ENCODE assay signal across 8 cellular contexts in genomic region chr4:118669220-118669619, GRCh38. TPM values are rescaled to one million over a fixed set of nuclear protein-coding genes. Genes with fewer than 3 reads are reported as not detected.
A peak's percentile ranks its signal among the peaks of the same experiment; 100 is the strongest.
DNase-seq lines count a peak whose midpoint lies in the region; ATAC-seq and TF ChIP-seq lines count a peak whose summit lies in the region.
"Not testable (repeated sequence)": the region's sequence is repeated elsewhere in the genome, so short reads cannot be mapped to it uniquely, and the experiment has no call there.

No MANE protein-coding gene starts in this region.

- not testable (repeated sequence) for H3K27ac Mint-ChIP-seq in CD8-positive, alpha-beta T cell; activated T-cell treated with anti-CD3 and anti-CD28 coated beads, Interleukin-2, amount 50 U/mL, for 72 hours

- 46% methylated on average over 1 of the region's 1 CpG for WGBS in hepatocyte (ENCODE audit: low lambda C conversion rate, missing lambda C conversion rate)

- not testable (repeated sequence) for TF ChIP-seq EP300 in neural cell (conservative IDR thresholded peaks at IDR 0.05; ENCODE audit: poor library complexity, severe bottlenecking)

- not testable (repeated sequence) for H3K4me2 ChIP-seq in hepatocyte; neural cell (ENCODE audit: low read length)

- not testable (repeated sequence) for H3F3A ChIP-seq in neural cell (ENCODE audit: insufficient read depth, low read length, poor library complexity, severe bottlenecking)

- in situ Hi-C loops in KBM-7 (cut with MboI; ENCODE audit: low pct_unique_long_range_greater_than_20kb, low sequenced_read_pairs) = not testable (repeated sequence)

- not testable (repeated sequence) for H3K4me1 Mint-ChIP-seq in CD8-positive, alpha-beta T cell (ENCODE audit: low read depth); activated T-cell treated with anti-CD3 and anti-CD28 coated beads, Interleukin-2, amount 50 U/mL, for 72 hours (ENCODE audit: low read depth)

- not testable (repeated sequence) for ATAC-seq in CD8-positive, alpha-beta T cell; activated T-cell treated with anti-CD3 and anti-CD28 coated beads, Interleukin-2, amount 50 U/mL, for 72 hours (replicated peaks in 1 of 2)

- not testable (repeated sequence) for H3K36me3 Mint-ChIP-seq in CD8-positive, alpha-beta T cell; activated T-cell treated with anti-CD3 and anti-CD28 coated beads, Interleukin-2, amount 50 U/mL, for 72 hours (ENCODE audit: insufficient read depth in 2 of 2)

- H4K20me1 ChIP-seq in hepatocyte (ENCODE audit: insufficient read depth, poor library complexity, severe bottlenecking); neural cell (ENCODE audit: insufficient read depth): not testable (repeated sequence)

- POLR2A ChIA-PET in CD8-positive, alpha-beta T cell (lab: Charles Lee) = not testable (repeated sequence)

- H3K4me3 Mint-ChIP-seq in CD8-positive, alpha-beta T cell; activated T-cell treated with anti-CD3 and anti-CD28 coated beads, Interleukin-2, amount 50 U/mL, for 72 hours: not testable (repeated sequence)

- intact Hi-C loops in CD8-positive, alpha-beta T cell (cut with DNase I, micrococcal nuclease); colonic mucosa (cut with DNase I): not testable (repeated sequence)

- TF ChIP-seq RAD21 in neural cell (conservative IDR thresholded peaks at IDR 0.05) = not testable (repeated sequence)

- not testable (repeated sequence) for H3K79me2 ChIP-seq in hepatocyte; neural cell (replicated peaks; ENCODE audit: insufficient read depth, low read length)

- not testable (repeated sequence) for H3K9me3 Mint-ChIP-seq in CD8-positive, alpha-beta T cell; activated T-cell treated with anti-CD3 and anti-CD28 coated beads, Interleukin-2, amount 50 U/mL, for 72 hours

- not testable (repeated sequence) for H3K4me1 ChIP-seq in CD8-positive, alpha-beta T cell (ENCODE audit: insufficient read depth, low read length); colonic mucosa; hepatocyte (ENCODE audit: insufficient read depth)

- not testable (repeated sequence) for H3K9me3 ChIP-seq in CD8-positive, alpha-beta T cell (ENCODE audit: low read length); colonic mucosa; hepatocyte (ENCODE audit: low read depth); neural cell (ENCODE audit: low read length)

- TF ChIP-seq CTCF in CD8-positive, alpha-beta T cell (IDR thresholded peaks at IDR 0.05); colonic mucosa (IDR thresholded peaks at IDR 0.05); hepatocyte (IDR thresholded peaks at IDR 0.05; ENCODE audit: poor library complexity); neural cell (IDR thresholded peaks at IDR 0.05; ENCODE audit: poor library complexity, severe bottlenecking): not testable (repeated sequence)

- not testable (repeated sequence) for H2AFZ ChIP-seq in hepatocyte; neural cell (ENCODE audit: low read depth, low read length)

- H3K27me3 Mint-ChIP-seq in CD8-positive, alpha-beta T cell (ENCODE audit: low read depth); activated T-cell treated with anti-CD3 and anti-CD28 coated beads, Interleukin-2, amount 50 U/mL, for 72 hours (ENCODE audit: low read depth): not testable (repeated sequence)

- CTCF ChIA-PET in CD8-positive, alpha-beta T cell (lab: Charles Lee) = not testable (repeated sequence)

- not testable (repeated sequence) for H3K9ac ChIP-seq in colonic mucosa (ENCODE audit: low read depth in 2 of 2, low read length in 2 of 2); neural cell (ENCODE audit: low read length)

- H3K27me3 ChIP-seq in CD8-positive, alpha-beta T cell (ENCODE audit: insufficient read depth, low read length); colonic mucosa; hepatocyte; neural cell (ENCODE audit: insufficient read depth, low read depth, low read length): not testable (repeated sequence)

- not testable (repeated sequence) for H3K4me3 ChIP-seq in CD8-positive, alpha-beta T cell (ENCODE audit: low read depth, low read length); colonic mucosa; hepatocyte; neural cell (ENCODE audit: low read length)

- not testable (repeated sequence) for H3K36me3 ChIP-seq in CD8-positive, alpha-beta T cell (ENCODE audit: insufficient read depth, low read length); colonic mucosa; hepatocyte (replicated peaks; ENCODE audit: insufficient read depth, low read depth); neural cell (ENCODE audit: insufficient read depth, low read length)

- DNase-seq in CD8-positive, alpha-beta T cell = peak in 6 of 7 experiments; percentile 7 to 60 (median 44)
- DNase-seq in KBM-7 (peak; percentile 49), T follicular helper cell (ENCODE audit: low read depth) (peak; percentile 27), colonic mucosa (peak; percentile 61), hepatocyte (ENCODE audit: low spot score) (peak; percentile 87)
- DNase-seq in activated T-cell treated with anti-CD3 and anti-CD28 coated beads, Interleukin-2, amount 50 U/mL, for 72 hours = peak; percentile 24 to 31
- peak; percentile 1 for DNase-seq in stimulated activated naive CD4-positive, alpha-beta T cell treated with Interleukin-2 at 50 U/mL for 16 hours (lab: John Stamatoyannopoulos, UW)

- H3K9me2 ChIP-seq in hepatocyte (replicated peaks; ENCODE audit: insufficient read depth); neural cell (ENCODE audit: insufficient read depth, low read length): not testable (repeated sequence)

- H3K27ac ChIP-seq in CD8-positive, alpha-beta T cell (ENCODE audit: low read depth, low read length); colonic mucosa; hepatocyte; neural cell (ENCODE audit: low read length): not testable (repeated sequence)

TF ChIP-seq in neural cell, 6 proteins besides CTCF, POLR2A, EP300 and RAD21:
- peak; percentile 58 for TF ChIP-seq REST (IDR thresholded peaks at IDR 0.05; ENCODE audit: borderline replicate concordance)

RNA-seq across cellular contexts. Expression of gene METTL14, which starts 16.0 kb away (rescaled TPM):
- total RNA-seq in CD8-positive, alpha-beta T cell = 10 to 100 TPM; 68.8 to 70.2 TPM
- total RNA-seq in activated T-cell treated with anti-CD3 and anti-CD28 coated beads, Interleukin-2, amount 50 U/mL, for 72 hours = 10 to 100 TPM; 50.0 to 55.7 TPM
- 10 to 100 TPM; 33.0 to 34.1 TPM for total RNA-seq in colonic mucosa
- 18.3 and 19.3 TPM in 2 replicates for total RNA-seq in hepatocyte
- 24.4 and 28.3 TPM in 2 replicates for polyA plus RNA-seq in hepatocyte
- polyA plus RNA-seq in neural cell = 18.8 and 40.5 TPM in 2 replicates
- polyA minus RNA-seq in neural cell = 62.3 and 105 TPM in 2 replicates

Comparison
In these comparisons a context has a peak if more than half of its experiments do, and no peak if none do; other contexts are left out.
1. DNase-seq: peak in every context shown above with its lines; median percentile 87 in hepatocyte; 61 in colonic mucosa; 49 in KBM-7; 44 in CD8-positive, alpha-beta T cell; 28 in activated T-cell treated with anti-CD3 and anti-CD28 coated beads, Interleukin-2, amount 50 U/mL, for 72 hours; 27 in T follicular helper cell; 1 in stimulated activated naive CD4-positive, alpha-beta T cell treated with Interleukin-2 at 50 U/mL for 16 hours.